ENCODE assay signal across 1 cellular context in genomic region chr2:145044506-145044905, GRCh38.
TF ChIP-seq lines count a peak whose summit lies in the region.

No MANE protein-coding gene starts in this region.

TF ChIP-seq in IMR-90, 13 proteins besides CTCF, POLR2A, EP300 and RAD21 (continued from another document):
- TF ChIP-seq USF2 (IDR thresholded peaks at IDR 0.05; ENCODE audit: low read depth, low read length) (no peak), ELK1 (IDR thresholded peaks at IDR 0.05; ENCODE audit: borderline replicate concordance, low read depth, low read length) (no peak), RCOR1 (IDR thresholded peaks at IDR 0.05; ENCODE audit: insufficient replicate concordance, low read length) (no peak), BHLHE40 (IDR thresholded peaks at IDR 0.05; ENCODE audit: low read depth, low read length) (no peak)
